In genomic region chr7:28207486-28208158, GRCh38 we compare ENCODE assay signal across 8 cellular contexts. TPM values are rescaled to one million over a fixed set of nuclear protein-coding genes. Genes with fewer than 3 reads are reported as not detected.
DNase-seq lines count a peak whose midpoint lies in the region; ATAC-seq and TF ChIP-seq lines count a peak whose summit lies in the region.
"Had no signal": no experiment of that assay in that cellular context is flagged by ENCODE, and none has a peak within 500 bp of the region (broad histone marks: within the 10 kb centered on the region; RNA-seq: fewer than 3 reads in every experiment).

No MANE protein-coding gene starts in this region.

- peaks cover 81% of the 10 kb centered on the region for H3K4me1 Mint-ChIP-seq in activated B cell treated with CpG ODN at 0.5 μM for 24 hours
- H3K4me1 Mint-ChIP-seq in memory B cell, result peaks cover 14% of the 10 kb centered on the region

- CTCF ChIA-PET in activated B cell treated with CpG ODN at 0.5 μM for 24 hours (lab: Charles Lee), result interaction anchor here (1.0 to 1.5 kb wide), 6 partner anchors 23 to 112 kb away, joined by 3 to 4 read pairs (median 3); no protein-coding TSS in a partner anchor

- intact Hi-C loops in activated B cell treated with CpG ODN at 0.5 μM for 24 hours (cut with micrococcal nuclease), result loop anchor here (1.0 to 5.0 kb wide), 6 partner anchors 15 to 63 kb away; no protein-coding TSS in a partner anchor

- ATAC-seq in GM18858 (IDR thresholded peaks at IDR 0.05; ENCODE audit: unreplicated experiment), result peak; percentile 66
- peak; percentile 94 for ATAC-seq in HG03378 (IDR thresholded peaks at IDR 0.05; ENCODE audit: unreplicated experiment)
- peak; percentile 78 for ATAC-seq in activated B cell treated with CpG ODN at 0.5 μM for 24 hours (ENCODE audit: low read depth)
- peak; percentile 84 for ATAC-seq in memory B cell (ENCODE audit: low read depth)

- POLR2A ChIA-PET in activated B cell treated with CpG ODN at 0.5 μM for 24 hours (lab: Charles Lee), result interaction anchor here (0.6 to 2.5 kb wide), 14 partner anchors 14 to 1810 kb away, joined by 3 to 10 read pairs (median 3); no protein-coding TSS in a partner anchor

- H3K9me3 Mint-ChIP-seq in activated B cell treated with CpG ODN at 0.5 μM for 24 hours (peaks cover 10% of the 10 kb centered on the region), memory B cell (peaks cover 8% of the 10 kb centered on the region)

- H3K27ac Mint-ChIP-seq in activated B cell treated with CpG ODN at 0.5 μM for 24 hours, result peak overlapping the region; percentile 88
- peak overlapping the region; percentile 45 for H3K27ac Mint-ChIP-seq in memory B cell

- no peak for TF ChIP-seq CTCF in activated B cell treated with CpG ODN at 0.5 μM for 24 hours (IDR thresholded peaks at IDR 0.05)

- no peaks in the 10 kb centered on the region for H3K27me3 Mint-ChIP-seq in activated B cell treated with CpG ODN at 0.5 μM for 24 hours
- H3K27me3 Mint-ChIP-seq in memory B cell, result no peaks in the 10 kb centered on the region

- H3K36me3 Mint-ChIP-seq in activated B cell treated with CpG ODN at 0.5 μM for 24 hours (ENCODE audit: low read depth), result peaks cover 2% of the 10 kb centered on the region
- peaks cover 3% of the 10 kb centered on the region for H3K36me3 Mint-ChIP-seq in memory B cell

- H3K4me3 Mint-ChIP-seq in activated B cell treated with CpG ODN at 0.5 μM for 24 hours (peak overlapping the region; percentile 66), memory B cell (no peak overlapping the region)

- DNase-seq in activated B cell treated with CpG ODN at 0.5 μM for 24 hours (no peak), memory B cell (ENCODE audit: low spot score in 2 of 2) (peak in 1 of 2 donors; percentile 3), NCI-H1417 treated with DMSO at 0.1 percent for 48 hours (lab: John Stamatoyannopoulos, UW) (no peak), inferior parietal cortex (ENCODE audit: extremely low spot score) (no peak)
- no peak for DNase-seq in activated effector memory CD4-positive, alpha-beta T cell treated with anti-CD3 and anti-CD28 coated beads, Interleukin-2, amount 50 U/mL, for 16 hours
- DNase-seq: esophagus squamous epithelium had no signal

RNA-seq across cellular contexts. Expression of gene JAZF1, which starts 27.0 kb away (rescaled TPM):
- 49.5 and 54.8 TPM in 2 replicates for total RNA-seq in activated B cell treated with CpG ODN at 0.5 μM for 24 hours
